ENCODE assay signal across 24 cellular contexts in the genomic region with DNA sequence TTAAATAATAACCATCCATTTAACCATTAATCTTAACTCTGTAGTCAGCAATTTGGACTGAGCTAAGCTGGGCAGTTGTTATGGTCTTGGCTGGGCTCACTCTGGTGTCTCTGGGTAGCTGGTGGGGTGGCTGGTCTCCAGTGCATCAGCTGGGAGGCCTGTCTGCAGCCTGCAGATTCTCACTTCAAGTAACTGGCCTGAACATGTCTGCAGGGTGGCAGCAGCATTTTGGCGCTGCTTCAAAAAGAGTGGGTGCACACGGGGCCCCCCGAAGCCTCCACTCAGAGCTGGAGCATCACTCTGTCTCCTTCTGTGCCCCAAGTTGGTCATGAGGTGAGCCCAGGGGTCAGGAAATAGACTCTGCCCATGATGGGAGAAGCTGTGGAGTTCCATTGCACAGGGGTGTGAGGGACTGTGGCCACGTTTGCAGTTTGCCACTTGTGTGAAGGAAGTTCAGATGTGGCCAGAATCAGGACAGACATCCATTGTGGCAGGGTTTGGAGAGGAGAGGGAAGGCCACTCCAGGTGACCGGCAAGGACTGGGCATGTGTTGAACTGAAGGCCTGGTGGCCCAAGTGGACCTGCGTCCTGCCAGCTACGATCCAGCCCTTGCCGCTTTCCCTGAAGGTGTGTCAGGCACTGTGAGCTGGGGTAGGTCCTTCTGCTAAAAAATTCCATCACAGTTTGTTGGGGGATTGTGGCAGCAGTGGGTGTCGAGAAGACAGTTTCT. TPM values are rescaled to one million over a fixed set of nuclear protein-coding genes. Genes with fewer than 3 reads are reported as not detected.
DNase-seq lines count a peak whose midpoint lies in the region; ATAC-seq, FAIRE-seq and TF ChIP-seq lines count a peak whose summit lies in the region.
"Had no signal": no experiment of that assay in that cellular context is flagged by ENCODE, and none has a peak within 500 bp of the region (broad histone marks: within the 10 kb centered on the region; RNA-seq: fewer than 3 reads in every experiment).

No MANE protein-coding gene starts in this region.

- no peak overlapping the region for H3K4ac ChIP-seq in H1 (replicated peaks; ENCODE audit: insufficient read length, low read depth, low read length)

- no peak overlapping the region; the same call in 1 of the 2 replicates for H4K8ac ChIP-seq in H1 (ENCODE audit: extremely low read depth, insufficient read depth, low read length)

- POLR2A ChIA-PET in H1 (lab: Charles Lee; ENCODE audit: partially characterized antibody) = interaction anchor here (1.5 to 4.6 kb wide), 6 partner anchors 8 to 95 kb away, joined by 4 to 34 read pairs (median 11); a partner anchor contains a TSS

- ATAC-seq in stimulated activated naive CD8-positive, alpha-beta T cell treated with anti-CD3 and anti-CD28 coated beads, Interleukin-15, Interleukin-2, amounts not matched to agents 100 U/mL and 50 U/mL, for 24 hours = no peak
- ATAC-seq: A549 had no signal

- no peaks in the 10 kb centered on the region for H4K20me1 ChIP-seq in DOHH2 (ENCODE audit: control insufficient read depth, insufficient read depth, low read depth, low read length)
- no peaks in the 10 kb centered on the region for H4K20me1 ChIP-seq in OCI-LY1 (ENCODE audit: insufficient read depth, low read length)
- H4K20me1 ChIP-seq in H1 (replicated peaks in 1 of 2; ENCODE audit: control insufficient read depth in 1 of 2, insufficient read depth in 2 of 2, low read length in 2 of 2) = no peaks in the 10 kb centered on the region

- no peak for TF ChIP-seq CTCF in DOHH2 (IDR thresholded peaks at IDR 0.05; ENCODE audit: low read depth, low read length, poor library complexity, severe bottlenecking)
- TF ChIP-seq CTCF in OCI-LY1 (IDR thresholded peaks at IDR 0.05; ENCODE audit: low read length) = no peak
- TF ChIP-seq CTCF in H1 (IDR thresholded peaks at IDR 0.05; ENCODE audit: control extremely low read depth in 1 of 3, insufficient read depth in 1 of 3, low read depth in 1 of 3, low read length in 3 of 3) = no peak

- no peak overlapping the region for H3K27ac ChIP-seq in DOHH2 (ENCODE audit: low read depth, low read length)
- peak overlapping the region; percentile 99 for H3K27ac ChIP-seq in OCI-LY1 (ENCODE audit: low read depth, low read length, poor library complexity, severe bottlenecking)
- no peak overlapping the region for H3K27ac ChIP-seq in H1 (ENCODE audit: low read depth, low read length)
- H3K27ac ChIP-seq: A549, GM23248 had no signal

- H4K91ac ChIP-seq in H1 (replicated peaks; ENCODE audit: insufficient read length, low read length) = peak overlapping the region; percentile 6

- no peak overlapping the region for H3K56ac ChIP-seq in H1 (replicated peaks; ENCODE audit: insufficient read length, low read depth, low read length)

- intact Hi-C loops in posterior vena cava (cut with DNase I) = no loop called here

- H3K9me2 ChIP-seq in DOHH2 (replicated peaks; ENCODE audit: control insufficient read depth, low read length) (no peaks in the 10 kb centered on the region), OCI-LY1 (ENCODE audit: low read depth, low read length) (no peaks in the 10 kb centered on the region)
- H3K9me2 ChIP-seq: SK-N-SH had no signal

- no peak for TF ChIP-seq POLR2A in H1 (IDR thresholded peaks at IDR 0.05; ENCODE audit: control extremely low read depth in 1 of 2, low read depth in 2 of 2, low read length in 2 of 2)

- H3F3A ChIP-seq in DOHH2 (ENCODE audit: control insufficient read depth, insufficient read depth) (no peaks in the 10 kb centered on the region), OCI-LY1 (ENCODE audit: insufficient read depth, low read length) (peaks cover 5% of the 10 kb centered on the region)

- H3K4me3 ChIP-seq in DOHH2 (ENCODE audit: low read length) (no peak overlapping the region), OCI-LY1 (ENCODE audit: low read depth, low read length, poor library complexity, severe bottlenecking) (no peak overlapping the region), H1 (ENCODE audit: extremely low read depth in 1 of 4, insufficient read depth in 2 of 4, low read depth in 3 of 4, low read length in 4 of 4) (no peak overlapping the region)
- H3K4me3 ChIP-seq: A549, GM23248, MG63 had no signal

- H2AFZ ChIP-seq in OCI-LY1 (ENCODE audit: low read length) (no peak overlapping the region), H1 (ENCODE audit: low read length) (no peak overlapping the region)
- H2AFZ ChIP-seq: GM23248 had no signal

- H2BK15ac ChIP-seq in H1 (ENCODE audit: low read length) = no peak overlapping the region

- no peak for TF ChIP-seq EP300 in H1 (IDR thresholded peaks at IDR 0.05; ENCODE audit: borderline replicate concordance in 1 of 2, low read depth in 2 of 2, low read length in 2 of 2)

- no peak overlapping the region for H3K23ac ChIP-seq in H1 (ENCODE audit: insufficient read length)

- CTCF ChIA-PET in H1 (lab: Charles Lee; ENCODE audit: partially characterized antibody) = interaction anchor here (1.1 to 3.0 kb wide), 7 partner anchors 9 to 39 kb away, joined by 3 to 11 read pairs (median 4); no protein-coding TSS in a partner anchor

- peaks cover 33% of the 10 kb centered on the region for H3K4me1 ChIP-seq in DOHH2 (ENCODE audit: control insufficient read depth, low read length)
- peaks cover 74% of the 10 kb centered on the region for H3K4me1 ChIP-seq in OCI-LY1 (ENCODE audit: insufficient read depth, low read length, severe bottlenecking)
- H3K4me1 ChIP-seq in H1 (replicated peaks in 1 of 4; ENCODE audit: control insufficient read depth in 3 of 4, insufficient read depth in 4 of 4, low read length in 3 of 4) = peaks cover 0 to 19% (median 15%) of the 10 kb centered on the region in 4 experiments; a peak in 6 of 7 replicates

- peak overlapping the region; percentile 27; the same call in 1 of the 2 replicates for H2BK12ac ChIP-seq in H1 (ENCODE audit: low read depth, low read length)

- TF ChIP-seq RAD21 in H1 (IDR thresholded peaks at IDR 0.05 in 1 of 2, conservative IDR thresholded peaks at IDR 0.05 in 1 of 2; ENCODE audit: low read depth in 2 of 2, low read length in 2 of 2) = no peak

- H3K79me1 ChIP-seq in H1 (ENCODE audit: low read depth, low read length) = no peaks in the 10 kb centered on the region

- no peaks in the 10 kb centered on the region for H3K9me3 ChIP-seq in DOHH2 (ENCODE audit: control insufficient read depth, insufficient read depth, low read length)
- H3K9me3 ChIP-seq in OCI-LY1 (ENCODE audit: low read length) = no peaks in the 10 kb centered on the region
- no peaks in the 10 kb centered on the region; a peak in 1 of 4 replicates for H3K9me3 ChIP-seq in H1 (ENCODE audit: insufficient read depth in 2 of 2, low read depth in 1 of 2, low read length in 1 of 2)
- H3K9me3 ChIP-seq: A549, MG63, SK-N-SH had no signal

- no peaks in the 10 kb centered on the region for H3K79me2 ChIP-seq in DOHH2 (ENCODE audit: control insufficient read depth, low read length)
- no peaks in the 10 kb centered on the region for H3K79me2 ChIP-seq in OCI-LY1 (ENCODE audit: insufficient read depth, low read length)
- no peaks in the 10 kb centered on the region for H3K79me2 ChIP-seq in H1 (ENCODE audit: control insufficient read depth in 1 of 2, insufficient read depth in 2 of 2, low read length in 2 of 2)

- H3K27me3 ChIP-seq in DOHH2 (ENCODE audit: control insufficient read depth, low read length) (no peaks in the 10 kb centered on the region), OCI-LY1 (ENCODE audit: insufficient read depth, low read length) (no peaks in the 10 kb centered on the region), H1 (replicated peaks in 1 of 4; ENCODE audit: control insufficient read depth in 3 of 4, extremely low read depth in 1 of 4, insufficient read depth in 3 of 4, low read length in 3 of 4) (peaks cover 0 to 2% (median 0%) of the 10 kb centered on the region in 4 experiments; a peak in 1 of 7 replicates)
- H3K27me3 ChIP-seq: MG63 had no signal

- H2BK20ac ChIP-seq in H1 (ENCODE audit: low read length) = peak overlapping the region; percentile 29; the same call in 1 of the 2 replicates

- no peak overlapping the region for H4K5ac ChIP-seq in H1 (ENCODE audit: insufficient read length, low read depth, low read length)

- FAIRE-seq in H1 (lab: Jason Lieb, UNC) = no peak
- FAIRE-seq: A549, RCC 7860 had no signal

- 91% methylated on average over 9 of the region's 9 CpGs; no CpG with 5 or more reads in 1 of the 2 experiments for WGBS in H1 (ENCODE audit: extremely low coverage in 1 of 2, insufficient coverage in 1 of 2, insufficient read length in 1 of 2, insufficient replicate concordance in 2 of 2, low coverage in 1 of 2, low lambda C conversion rate in 2 of 2, missing lambda C conversion rate in 1 of 2), 2 experiments

- peak overlapping the region; percentile 33; the same call in 1 of the 2 replicates for H2AK5ac ChIP-seq in H1 (ENCODE audit: low read depth, low read length)

- no peak overlapping the region for H3K9ac ChIP-seq in OCI-LY1 (ENCODE audit: low read length)
- no peak overlapping the region for H3K9ac ChIP-seq in H1 (replicated peaks in 1 of 4; ENCODE audit: extremely low read depth in 1 of 4, low read depth in 3 of 4, low read length in 3 of 4)
- H3K9ac ChIP-seq: GM23248, SK-N-SH had no signal

- no peak overlapping the region for H3K18ac ChIP-seq in H1 (ENCODE audit: extremely low read depth, low read length)

- 0 out of 2 replicates have a peak overlapping the region, but pooled peaks have one; percentile 90 for H3K4me2 ChIP-seq in DOHH2 (ENCODE audit: low read length)
- no peak overlapping the region for H3K4me2 ChIP-seq in OCI-LY1 (ENCODE audit: low read length)
- H3K4me2 ChIP-seq in H1 (ENCODE audit: insufficient read depth in 1 of 2, low read depth in 2 of 2, low read length in 2 of 2) = no peak overlapping the region; a peak in 1 of 4 replicates
- H3K4me2 ChIP-seq: A549, SK-N-SH had no signal

- no peak overlapping the region for H3K14ac ChIP-seq in H1 (ENCODE audit: insufficient read length)

- H3K36me3 ChIP-seq in DOHH2 (ENCODE audit: control insufficient read depth, low read length) (no peaks in the 10 kb centered on the region), OCI-LY1 (ENCODE audit: insufficient read depth, low read length) (no peaks in the 10 kb centered on the region), H1 (ENCODE audit: control insufficient read depth in 2 of 4, insufficient read depth in 4 of 4, low read length in 3 of 4) (no peaks in the 10 kb centered on the region)
- H3K36me3 ChIP-seq: MG63 had no signal

- DNase-seq in H1 (ENCODE audit: low read depth in 1 of 2, low spot score in 2 of 2) (no peak), posterior vena cava (ENCODE audit: low spot score) (peak; percentile 68), NCI-H2107 treated with DMSO at 0.1 percent for 48 hours (lab: John Stamatoyannopoulos, UW; ENCODE audit: unreplicated experiment) (no peak), NCI-H2029 treated with DMSO at 0.1 percent for 48 hours (lab: John Stamatoyannopoulos, UW) (no peak)
- DNase-seq in stimulated activated naive CD8-positive, alpha-beta T cell treated with anti-CD3 and anti-CD28 coated beads, Interleukin-15, Interleukin-2, amounts not matched to agents 100 U/mL and 50 U/mL, for 24 hours = no peak
- DNase-seq: AML-193; CD8-positive, alpha-beta memory T cell; GM23248; H9; KBM-7; MG63; NCI-H1105 treated with DMSO at 0.1 percent for 48 hours; NCI-H2227 treated with DMSO at 0.1 percent for 48 hours; NCI-H526 treated with DMSO at 0.1 percent for 48 hours; OCI-M1; SK-N-SH; SW 1271 had no signal

- H2BK120ac ChIP-seq in H1 (replicated peaks; ENCODE audit: low read depth, low read length) = peak overlapping the region; percentile 45

- H3K23me2 ChIP-seq in H1 (ENCODE audit: low read depth, low read length) = peaks cover 7% of the 10 kb centered on the region; the same call in 1 of the 2 replicates

- H2BK5ac ChIP-seq in H1 (ENCODE audit: low read depth, low read length) = no peak overlapping the region; the same call in 1 of the 2 replicates

RNA-seq across cellular contexts. Expression of a gene that starts 4.9 kb away (rescaled TPM):
- not detected in 2 replicates for total RNA-seq in H1 (2021; fragmentation: NEBNext Ultra II Directional; extraction: Animal tissue kit (Norgen Biotek cat#: 25700))
- polyA plus RNA-seq in H1 (2011; rRNA removed) = not detected in 2 replicates
- not detected for polyA plus RNA-seq in H1 (2011; cell fraction: cytosol; rRNA removed)
- not detected for polyA plus RNA-seq in H1 (2011; cell fraction: nucleus; rRNA removed)
- not detected in 4 replicates for polyA plus RNA-seq in H1 (2012, experiment 1 of 2)
- not detected for polyA plus RNA-seq in H1 (2012, experiment 2 of 2)
- polyA plus RNA-seq in H1 (2013, experiment 1 of 2) = not detected
- polyA plus RNA-seq in H1 (2013, experiment 2 of 2) = not detected
- polyA minus RNA-seq in H1 (2011; rRNA and poly(A)+ RNA removed) = not detected in 2 replicates
- not detected for polyA minus RNA-seq in H1 (2011; cell fraction: cytosol; rRNA and poly(A)+ RNA removed)
- polyA minus RNA-seq in H1 (2011; cell fraction: nucleus; rRNA and poly(A)+ RNA removed) = not detected
- total RNA-seq in posterior vena cava = not detected
- total RNA-seq: CD8-positive, alpha-beta memory T cell; GM23248; H9; HT1080; NCI-H460 had no signal
- polyA plus RNA-seq: A549; CD14-positive monocyte; CD8-positive, alpha-beta memory T cell; GM23248; SK-N-SH had no signal

RNA-seq across cellular contexts. Expression of a gene that starts 50.3 kb away (rescaled TPM):
- not detected in 2 replicates for total RNA-seq in H1 (2021; fragmentation: NEBNext Ultra II Directional; extraction: Animal tissue kit (Norgen Biotek cat#: 25700))
- 0.50 and 0.91 TPM in 2 replicates for polyA plus RNA-seq in H1 (2011; rRNA removed)
- 0.52 TPM for polyA plus RNA-seq in H1 (2011; cell fraction: cytosol; rRNA removed)
- polyA plus RNA-seq in H1 (2011; cell fraction: nucleus; rRNA removed) = 2.6 TPM
- 0.40 to 0.93 TPM (median 0.68 TPM) in 4 replicates for polyA plus RNA-seq in H1 (2012, experiment 1 of 2)
- polyA plus RNA-seq in H1 (2012, experiment 2 of 2) = not detected
- polyA plus RNA-seq in H1 (2013, experiment 1 of 2) = 0.04 TPM
- 0.09 TPM for polyA plus RNA-seq in H1 (2013, experiment 2 of 2)
- not detected in 2 replicates for polyA minus RNA-seq in H1 (2011; rRNA and poly(A)+ RNA removed)
- polyA minus RNA-seq in H1 (2011; cell fraction: cytosol; rRNA and poly(A)+ RNA removed) = not detected
- 3.4 TPM for polyA minus RNA-seq in H1 (2011; cell fraction: nucleus; rRNA and poly(A)+ RNA removed)
- not detected for total RNA-seq in posterior vena cava
- total RNA-seq: CD8-positive, alpha-beta memory T cell; GM23248; H9; NCI-H460 had no signal
- polyA plus RNA-seq: A549; CD14-positive monocyte; CD8-positive, alpha-beta memory T cell; GM23248; SK-N-SH had no signal

RNA-seq across cellular contexts. Expression of a gene that starts 58.1 kb away (rescaled TPM):
- 0.25 and 0.47 TPM in 2 replicates for total RNA-seq in H1 (2021; fragmentation: NEBNext Ultra II Directional; extraction: Animal tissue kit (Norgen Biotek cat#: 25700))
- 0.58 and 0.80 TPM in 2 replicates for polyA plus RNA-seq in H1 (2011; rRNA removed)
- 1.1 TPM for polyA plus RNA-seq in H1 (2011; cell fraction: cytosol; rRNA removed)
- polyA plus RNA-seq in H1 (2011; cell fraction: nucleus; rRNA removed) = 1.6 TPM
- polyA plus RNA-seq in H1 (2012, experiment 1 of 2) = 0.70 to 0.87 TPM (median 0.72 TPM) in 4 replicates
- 0.30 TPM for polyA plus RNA-seq in H1 (2012, experiment 2 of 2)
- 0.32 TPM for polyA plus RNA-seq in H1 (2013, experiment 1 of 2)
- polyA plus RNA-seq in H1 (2013, experiment 2 of 2) = 0.15 TPM
- polyA minus RNA-seq in H1 (2011; rRNA and poly(A)+ RNA removed) = 0.19 and 0.41 TPM in 2 replicates
- not detected for polyA minus RNA-seq in H1 (2011; cell fraction: cytosol; rRNA and poly(A)+ RNA removed)
- polyA minus RNA-seq in H1 (2011; cell fraction: nucleus; rRNA and poly(A)+ RNA removed) = 1.4 TPM
- total RNA-seq in posterior vena cava = 1 to 10 TPM in 1 of 2 donors, under 1 TPM in 1; 0.71 to 3.8 TPM
- total RNA-seq: GM23248 had no signal
- polyA plus RNA-seq: CD14-positive monocyte; CD8-positive, alpha-beta memory T cell; GM23248 had no signal
